Comparison of ENCODE assay signal across 29 cellular contexts in genomic region chrX:151750511-151750910, GRCh38. TPM values are rescaled to one million over a fixed set of nuclear protein-coding genes. Genes with fewer than 3 reads are reported as not detected.
"Had no signal": no experiment of that assay in that cellular context is flagged by ENCODE, and none has a peak within 500 bp of the region (broad histone marks: within the 10 kb centered on the region; RNA-seq: fewer than 3 reads in every experiment).

No MANE protein-coding gene starts in this region.

- H3K4me3 Mint-ChIP-seq: dendritic cell treated with granulocyte-macrophage colony-stimulating factor and Interleukin-4, amounts not matched to agents 40 ng/mL and 50 ng/mL, for 4 days; effector memory CD8-positive, alpha-beta T cell; mesothelial cell of epicardium had no signal

- H3K36me3 ChIP-seq: esophagus squamous epithelium, gastrocnemius medialis, heart right ventricle, left ventricle myocardium inferior, lower lobe of right lung had no signal

- H3K27me3 Mint-ChIP-seq: dendritic cell treated with granulocyte-macrophage colony-stimulating factor and Interleukin-4, amounts not matched to agents 40 ng/mL and 50 ng/mL, for 4 days had no signal

- H3K27ac ChIP-seq: epithelial cell of prostate, esophagus squamous epithelium, gastrocnemius medialis, heart right ventricle, left ventricle myocardium inferior, lower lobe of right lung had no signal

- ATAC-seq: effector memory CD8-positive, alpha-beta T cell; esophagus mucosa; gastrocnemius medialis; heart right ventricle; left colon; left lobe of liver; lower lobe of right lung had no signal

- H3K4me1 ChIP-seq: gastrocnemius medialis, heart right ventricle, lower lobe of right lung had no signal

- FAIRE-seq: colon, endometrium, islet of Langerhans, kidney had no signal

- H3K27ac Mint-ChIP-seq: dendritic cell treated with granulocyte-macrophage colony-stimulating factor and Interleukin-4, amounts not matched to agents 40 ng/mL and 50 ng/mL, for 4 days; effector memory CD8-positive, alpha-beta T cell; endodermal cell; mesothelial cell of epicardium had no signal

- H3K9me3 Mint-ChIP-seq: dendritic cell treated with granulocyte-macrophage colony-stimulating factor and Interleukin-4, amounts not matched to agents 40 ng/mL and 50 ng/mL, for 4 days; effector memory CD8-positive, alpha-beta T cell had no signal

- H3K27me3 ChIP-seq: esophagus squamous epithelium, gastrocnemius medialis had no signal

- H3K4me3 ChIP-seq: esophagus squamous epithelium, gastrocnemius medialis, heart right ventricle, left ventricle myocardium inferior, lower lobe of right lung had no signal

- H3K36me3 Mint-ChIP-seq: mesothelial cell of epicardium had no signal

- H3K9me3 ChIP-seq: esophagus squamous epithelium, gastrocnemius medialis, heart right ventricle, left ventricle myocardium inferior, lower lobe of right lung had no signal

- DNase-seq: cortex of kidney; effector CD8-positive, alpha-beta T cell; effector memory CD8-positive, alpha-beta T cell; esophagus squamous epithelium; foreskin melanocyte; gastrocnemius medialis; heart right ventricle; hippocampal formation; kidney; kidney glomerular epithelial cell; left ventricle myocardium inferior; lower lobe of right lung; mesenchymal stem cell had no signal

RNA-seq across cellular contexts. Expression of gene CNGA2, which starts 16.0 kb away (rescaled TPM):
- total RNA-seq: dermis microvascular lymphatic vessel endothelial cell, endodermal cell, esophagus mucosa, esophagus squamous epithelium, gastrocnemius medialis, glomerular endothelial cell, heart right ventricle, kidney, left colon, left lobe of liver, left ventricle myocardium inferior, lower leg skin, lower lobe of right lung, lung microvascular endothelial cell, mesenteric fat pad, mesothelial cell of epicardium, mucosa of gallbladder had no signal
- polyA plus RNA-seq: heart right ventricle had no signal

RNA-seq across cellular contexts. Expression of gene FATE1, which starts 34.7 kb away (rescaled TPM):
- total RNA-seq: dermis microvascular lymphatic vessel endothelial cell, endodermal cell, esophagus mucosa, esophagus squamous epithelium, gastrocnemius medialis, kidney, left colon, left lobe of liver, left ventricle myocardium inferior, lower lobe of right lung, lung microvascular endothelial cell, mesenteric fat pad, mesothelial cell of epicardium had no signal

RNA-seq across cellular contexts. Expression of gene PRRG3, which starts 55.3 kb away (rescaled TPM):
- total RNA-seq: dermis microvascular lymphatic vessel endothelial cell, esophagus mucosa, lung microvascular endothelial cell had no signal
